Comparison of ENCODE assay signal across 8 cellular contexts in genomic region chr7:16647435-16647960, GRCh38. TPM values are rescaled to one million over a fixed set of nuclear protein-coding genes. Genes with fewer than 3 reads are reported as not detected.
DNase-seq lines count a peak whose midpoint lies in the region; ATAC-seq, FAIRE-seq and TF ChIP-seq lines count a peak whose summit lies in the region.

No MANE protein-coding gene starts in this region.

- H3K27me3 Mint-ChIP-seq in mesothelial cell of epicardium (ENCODE audit: low read depth): no peaks in the 10 kb centered on the region

- no peaks in the 10 kb centered on the region for H3K36me3 Mint-ChIP-seq in mesothelial cell of epicardium

- peak overlapping the region; percentile 81 for H3K27ac Mint-ChIP-seq in mesothelial cell of epicardium

- no peak overlapping the region for H3K27ac ChIP-seq in HUES48 (ENCODE audit: low read depth, low read length)

- no peaks in the 10 kb centered on the region for H3K36me3 ChIP-seq in BJ (ENCODE audit: control insufficient read depth, insufficient read depth, low read length)
- H3K36me3 ChIP-seq in HUES48 (ENCODE audit: control insufficient read depth, insufficient read depth, low read length): no peaks in the 10 kb centered on the region

- peak overlapping the region; percentile 100 for H3K4me3 Mint-ChIP-seq in mesothelial cell of epicardium

- H3K4me3 ChIP-seq in BJ (ENCODE audit: low read depth, low read length): peak overlapping the region; percentile 97
- H3K4me3 ChIP-seq in HUES48 (ENCODE audit: low read depth, low read length): peak overlapping the region; percentile 98

- CTCF ChIA-PET in BJ (lab: Yijun Ruan, JAX): no interaction called here

- peaks cover 29% of the 10 kb centered on the region for H3K4me1 ChIP-seq in HUES48 (ENCODE audit: control insufficient read depth, insufficient read depth, low read length)

- POLR2A ChIA-PET in BJ (lab: Charles Lee): no interaction called here

- ATAC-seq in GM21515 (IDR thresholded peaks at IDR 0.05; ENCODE audit: unreplicated experiment) (no peak), GM21381 (IDR thresholded peaks at IDR 0.05; ENCODE audit: unreplicated experiment) (no peak)

- TF ChIP-seq CTCF in BJ (IDR thresholded peaks at IDR 0.05; ENCODE audit: insufficient read depth, low read depth, low read length): no peak
- TF ChIP-seq CTCF in mesothelial cell of epicardium (IDR thresholded peaks at IDR 0.05; ENCODE audit: unreplicated experiment): no peak

- H3K9ac ChIP-seq in HUES48 (ENCODE audit: low read depth, low read length): no peak overlapping the region

- no peak for FAIRE-seq in GM19239 (lab: Jason Lieb, UNC)

- H3K9me3 ChIP-seq in HUES48 (ENCODE audit: control insufficient read depth, insufficient read depth, low read length): no peaks in the 10 kb centered on the region

- H3K27me3 ChIP-seq in BJ (ENCODE audit: control insufficient read depth, insufficient read depth, low read length) (no peaks in the 10 kb centered on the region), HUES48 (ENCODE audit: control insufficient read depth, insufficient read depth, low read length) (peaks cover 8% of the 10 kb centered on the region)

- DNase-seq in BJ (ENCODE audit: low read depth) (no peak), amniotic epithelial cell (ENCODE audit: low read depth) (peak; percentile 33), mesothelial cell of epicardium (ENCODE audit: low spot score in 2 of 2, unreplicated experiment in 2 of 2) (no peak), GM19239 (ENCODE audit: insufficient read length, low spot score) (no peak), globus pallidus (ENCODE audit: low spot score) (no peak)

- H3K9me3 Mint-ChIP-seq in mesothelial cell of epicardium: no peaks in the 10 kb centered on the region

- H3K4me1 Mint-ChIP-seq in mesothelial cell of epicardium: peaks cover 63% of the 10 kb centered on the region

RNA-seq across cellular contexts. Expression of gene BZW2, which starts 1.5 kb away (rescaled TPM):
- 54.7 and 55.2 TPM in 2 replicates for polyA plus RNA-seq in BJ (2011; rRNA removed)
- polyA minus RNA-seq in BJ (2011; rRNA and poly(A)+ RNA removed): 23.7 and 26.9 TPM in 2 replicates
- 73.9 to 77.6 TPM (median 75.9 TPM) in 3 replicates for total RNA-seq in mesothelial cell of epicardium

RNA-seq across cellular contexts. Expression of gene ANKMY2, which starts 1.9 kb away (rescaled TPM):
- polyA plus RNA-seq in BJ (2011; rRNA removed): 14.7 and 26.4 TPM in 2 replicates
- 9.0 and 14.2 TPM in 2 replicates for polyA minus RNA-seq in BJ (2011; rRNA and poly(A)+ RNA removed)
- 23.5 to 25.0 TPM (median 24.4 TPM) in 3 replicates for total RNA-seq in mesothelial cell of epicardium
